In the genomic region with DNA sequence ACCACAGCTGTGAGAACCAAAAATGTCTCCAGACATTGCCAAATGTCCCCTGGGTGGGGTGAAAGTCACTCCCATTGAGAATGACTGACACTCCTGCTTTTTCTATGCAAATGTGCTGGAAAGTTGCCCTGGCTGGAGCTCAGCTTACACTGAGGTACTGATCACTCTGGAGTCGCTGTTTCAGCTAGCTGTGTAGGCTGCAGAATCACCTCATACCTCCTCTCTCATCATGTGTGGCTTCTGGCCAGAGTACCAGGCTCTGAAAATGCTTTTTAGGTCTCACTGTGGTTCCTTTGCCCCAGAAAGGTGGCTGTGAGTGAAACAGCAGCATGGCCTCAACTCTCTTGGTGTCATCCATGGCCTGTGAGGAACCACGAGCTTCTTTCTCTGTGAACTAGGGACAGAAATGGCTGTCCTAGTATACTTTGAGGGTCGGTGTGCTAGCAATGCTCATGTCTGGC, we compare ENCODE assay signal across 12 cellular contexts.
DNase-seq lines count a peak whose midpoint lies in the region; ATAC-seq and TF ChIP-seq lines count a peak whose summit lies in the region.
"Had no signal": no experiment of that assay in that cellular context is flagged by ENCODE, and none has a peak within 500 bp of the region (broad histone marks: within the 10 kb centered on the region; RNA-seq: fewer than 3 reads in every experiment).

No MANE protein-coding gene starts in this region.

- intact Hi-C loops in sigmoid colon (cut with DNase I): no loop called here
- intact Hi-C loops in tibial artery (cut with DNase I; ENCODE audit: low total_unique reads): no loop called here

- H3K4me1 ChIP-seq in sigmoid colon (no peaks in the 10 kb centered on the region), tibial artery (peaks cover 0 to 3% (median 0%) of the 10 kb centered on the region in 4 donors)
- H3K4me1 ChIP-seq: pancreas, testis had no signal

- H3K4me1 Mint-ChIP-seq in T-helper 1 cell treated with Interleukin-12 subunit alpha and Interleukin-12 subunit beta and Interleukin-4 antibody, amounts not matched to agents 30 μg/mL and 1 μg/mL, for 36 hours (ENCODE audit: low read depth): peaks cover 84% of the 10 kb centered on the region
- peaks cover 57 to 70% of the 10 kb centered on the region in 2 donors for H3K4me1 Mint-ChIP-seq in immature natural killer cell

- TF ChIP-seq POLR2A in sigmoid colon (IDR thresholded peaks at IDR 0.05): no peak
- no peak for TF ChIP-seq POLR2A in GM18505 (IDR thresholded peaks at IDR 0.05; ENCODE audit: borderline replicate concordance, extremely low read depth, insufficient read depth, insufficient read length)

- peak; percentile 19 for DNase-seq in Caki2 (ENCODE audit: low read depth)
- DNase-seq in GM13977 (ENCODE audit: low spot score): peak; percentile 28
- DNase-seq in immature natural killer cell: no peak
- no peak for DNase-seq in sigmoid colon
- no peak for DNase-seq in RKO (ENCODE audit: low spot score)
- DNase-seq in tibial artery: no peak
- DNase-seq: left cardiac atrium, pancreas, T-cell, testis had no signal

- peaks cover 24% of the 10 kb centered on the region for H3K36me3 Mint-ChIP-seq in T-helper 1 cell treated with Interleukin-12 subunit alpha and Interleukin-12 subunit beta and Interleukin-4 antibody, amounts not matched to agents 30 μg/mL and 1 μg/mL, for 36 hours (ENCODE audit: low read depth)
- peaks cover 0 to 11% (median 0%) of the 10 kb centered on the region in 3 donors for H3K36me3 Mint-ChIP-seq in immature natural killer cell
- H3K36me3 Mint-ChIP-seq: T-cell had no signal

- peak overlapping the region; percentile 4 for H3K4me3 Mint-ChIP-seq in T-helper 1 cell treated with Interleukin-12 subunit alpha and Interleukin-12 subunit beta and Interleukin-4 antibody, amounts not matched to agents 30 μg/mL and 1 μg/mL, for 36 hours
- H3K4me3 Mint-ChIP-seq in immature natural killer cell: peak overlapping the region in 4 of 5 donors; percentile 10 to 51 (median 26)
- H3K4me3 Mint-ChIP-seq: T-cell had no signal

- H3K27me3 ChIP-seq in sigmoid colon: no peaks in the 10 kb centered on the region
- H3K27me3 ChIP-seq in tibial artery: no peaks in the 10 kb centered on the region
- H3K27me3 ChIP-seq: pancreas, testis had no signal

- no peaks in the 10 kb centered on the region for H3K27me3 Mint-ChIP-seq in T-helper 1 cell treated with Interleukin-12 subunit alpha and Interleukin-12 subunit beta and Interleukin-4 antibody, amounts not matched to agents 30 μg/mL and 1 μg/mL, for 36 hours (ENCODE audit: low read depth)
- H3K27me3 Mint-ChIP-seq in immature natural killer cell (ENCODE audit: low read depth in 3 of 3): peaks cover 0 to 7% (median 0%) of the 10 kb centered on the region in 3 donors
- H3K27me3 Mint-ChIP-seq: T-cell had no signal

- 60 to 76% methylated on average over 3 of the region's 3 CpGs for WGBS in sigmoid colon, 2 donors

- H3K4me3 ChIP-seq in sigmoid colon (no peak overlapping the region), tibial artery (no peak overlapping the region)
- H3K4me3 ChIP-seq: pancreas, testis had no signal

- no peak for TF ChIP-seq CTCF in GM13977 (IDR thresholded peaks at IDR 0.05; ENCODE audit: extremely low read depth, insufficient read depth, missing control alignments)
- TF ChIP-seq CTCF in sigmoid colon (IDR thresholded peaks at IDR 0.05): no peak
- no peak for TF ChIP-seq CTCF in tibial artery (IDR thresholded peaks at IDR 0.05)

- H3K9me3 ChIP-seq in sigmoid colon: peaks cover 0 to 5% (median 0%) of the 10 kb centered on the region in 4 donors
- no peaks in the 10 kb centered on the region for H3K9me3 ChIP-seq in tibial artery
- H3K9me3 ChIP-seq: pancreas, testis had no signal

- H3K36me3 ChIP-seq in sigmoid colon (no peaks in the 10 kb centered on the region), tibial artery (peaks cover 0 to 19% (median 0%) of the 10 kb centered on the region in 3 donors)
- H3K36me3 ChIP-seq: pancreas had no signal

- in situ Hi-C loops in Caki2 (cut with HindIII; ENCODE audit: low pct_unique_long_range_greater_than_20kb, low sequenced_read_pairs): no loop called here
- in situ Hi-C loops in GM13977 (cut with MboI; ENCODE audit: low pct_unique_long_range_greater_than_20kb, low sequenced_read_pairs, unreplicated experiment): no loop called here

- H3K27ac ChIP-seq in sigmoid colon (no peak overlapping the region), tibial artery (no peak overlapping the region)
- H3K27ac ChIP-seq: pancreas, testis had no signal

- ATAC-seq in GM18505 (IDR thresholded peaks at IDR 0.05; ENCODE audit: unreplicated experiment): no peak
- ATAC-seq: pancreas, T-cell had no signal

- H3K9me3 Mint-ChIP-seq in T-helper 1 cell treated with Interleukin-12 subunit alpha and Interleukin-12 subunit beta and Interleukin-4 antibody, amounts not matched to agents 30 μg/mL and 1 μg/mL, for 36 hours: peaks cover 22% of the 10 kb centered on the region
- H3K9me3 Mint-ChIP-seq in immature natural killer cell: no peaks in the 10 kb centered on the region

- TF ChIP-seq EP300 in sigmoid colon (IDR thresholded peaks at IDR 0.05): no peak

- peak overlapping the region; percentile 72 for H3K27ac Mint-ChIP-seq in T-helper 1 cell treated with Interleukin-12 subunit alpha and Interleukin-12 subunit beta and Interleukin-4 antibody, amounts not matched to agents 30 μg/mL and 1 μg/mL, for 36 hours
- H3K27ac Mint-ChIP-seq in immature natural killer cell: peak overlapping the region in 4 of 6 donors; percentile 27 to 69 (median 57)

Comparison
In these comparisons a context has a peak if more than half of its experiments do, and no peak if none do; other contexts are left out.
1. DNase-seq: peak in Caki2 (single experiment) and GM13977 (single experiment); none in immature natural killer cell (0 of 3), sigmoid colon (single experiment), RKO (single experiment) and tibial artery (0 of 2).